ENCODE assay signal across 1 cellular context in genomic region chr6:109920911-109921310, GRCh38.
TF ChIP-seq lines count a peak whose summit lies in the region.

No MANE protein-coding gene starts in this region.

TF ChIP-seq in H1, 55 proteins besides CTCF, POLR2A, EP300 and RAD21 (continued from another document):
- TF ChIP-seq RNF2 (IDR thresholded peaks at IDR 0.05; ENCODE audit: borderline replicate concordance, low read depth, low read length, missing control alignments, poor library complexity, severe bottlenecking) (no peak), EGR1 (IDR thresholded peaks at IDR 0.05; ENCODE audit: borderline replicate concordance, low read depth, low read length) (no peak), ZNF274 (IDR thresholded peaks at IDR 0.05; ENCODE audit: borderline replicate concordance, extremely low read depth, low read length) (no peak), ATF3 (IDR thresholded peaks at IDR 0.05; ENCODE audit: insufficient read depth, low read depth, low read length) (no peak), TBP (IDR thresholded peaks at IDR 0.05; ENCODE audit: low read depth, low read length) (no peak)
